28 cellular contexts compared by ENCODE assay signal in genomic region chr14:37991027-37991426, GRCh38.
"Had no signal": no experiment of that assay in that cellular context is flagged by ENCODE, and none has a peak within 500 bp of the region (broad histone marks: within the 10 kb centered on the region; RNA-seq: fewer than 3 reads in every experiment).

No MANE protein-coding gene starts in this region.

- H3K27ac ChIP-seq: coronary artery, esophagus squamous epithelium, neutrophil, pancreas, sigmoid colon, testis, tibial artery had no signal

- H3K4me1 Mint-ChIP-seq: memory B cell; mesothelial cell of epicardium; naive B cell; neural crest cell; stimulated activated effector memory CD8-positive, alpha-beta T cell treated with anti-CD3 and anti-CD28 coated beads, Interleukin-12 subunit alpha, Interleukin-12 subunit beta, amount 100 ng/mL, for 72 hours had no signal

- H3K27me3 ChIP-seq: esophagus squamous epithelium, neutrophil, pancreas, sigmoid colon, testis, tibial artery had no signal

- FAIRE-seq: endometrium, keratinocyte, pancreas had no signal

- H3K4me3 Mint-ChIP-seq: memory B cell; mesothelial cell of epicardium; naive B cell; natural killer cell treated with Interleukin-12 subunit alpha and Interleukin-12 subunit beta and Interleukin-15 and Interleukin-18, amount 100 ng/mL, for 72 hours; neural crest cell; stimulated activated effector memory CD8-positive, alpha-beta T cell treated with anti-CD3 and anti-CD28 coated beads, Interleukin-12 subunit alpha, Interleukin-12 subunit beta, amount 100 ng/mL, for 72 hours; type B pancreatic cell had no signal

- H3K9me3 Mint-ChIP-seq: memory B cell; mesothelial cell of epicardium; natural killer cell treated with Interleukin-12 subunit alpha and Interleukin-12 subunit beta and Interleukin-15 and Interleukin-18, amount 100 ng/mL, for 72 hours; neural crest cell; stimulated activated effector memory CD8-positive, alpha-beta T cell treated with anti-CD3 and anti-CD28 coated beads, Interleukin-12 subunit alpha, Interleukin-12 subunit beta, amount 100 ng/mL, for 72 hours had no signal

- H3K36me3 ChIP-seq: esophagus squamous epithelium, neutrophil, pancreas, sigmoid colon, tibial artery had no signal

- ATAC-seq: left ventricle myocardium superior; mucosa of descending colon; natural killer cell treated with Interleukin-12 subunit alpha and Interleukin-12 subunit beta and Interleukin-15 and Interleukin-18, amount 100 ng/mL, for 72 hours; pancreas; stimulated activated effector memory CD8-positive, alpha-beta T cell treated with anti-CD3 and anti-CD28 coated beads, Interleukin-12 subunit alpha, Interleukin-12 subunit beta, amount 100 ng/mL, for 72 hours; stimulated activated naive CD8-positive, alpha-beta T cell treated with anti-CD3 and anti-CD28 coated beads, Interleukin-15, Interleukin-2, amounts not matched to agents 100 U/mL and 50 U/mL, for 24 hours had no signal

- H3K27me3 Mint-ChIP-seq: memory B cell, naive B cell, type B pancreatic cell had no signal

- H3K4me3 ChIP-seq: coronary artery, esophagus squamous epithelium, lung, mucosa of descending colon, pancreas, sigmoid colon, testis, tibial artery had no signal

- H3K9me3 ChIP-seq: esophagus squamous epithelium, mucosa of descending colon, neutrophil, pancreas, sigmoid colon, testis, tibial artery had no signal

- DNase-seq: dermis blood vessel endothelial cell; effector memory CD4-positive, alpha-beta T cell; erythroblast; esophagus squamous epithelium; foreskin melanocyte; hypothalamus; left ventricle myocardium superior; mucosa of descending colon; naive B cell; pancreas; sigmoid colon; stimulated activated CD4-positive, alpha-beta T cell treated with anti-CD3 and anti-CD28 coated beads, Interleukin-2, amount 100 ng/mL, for 24 hours; stimulated activated CD4-positive, alpha-beta T cell treated with anti-CD3 and anti-CD28 coated beads, Interleukin-4, amount 100 ng/mL, for 24 hours; stimulated activated naive CD8-positive, alpha-beta T cell treated with anti-CD3 and anti-CD28 coated beads, Interleukin-15, Interleukin-2, amounts not matched to agents 100 U/mL and 50 U/mL, for 24 hours; substantia nigra; testis; tibial artery had no signal

- H3K4me1 ChIP-seq: esophagus squamous epithelium, pancreas, sigmoid colon, testis, tibial artery had no signal

- H3K36me3 Mint-ChIP-seq: memory B cell; mesothelial cell of epicardium; naive B cell; natural killer cell treated with Interleukin-12 subunit alpha and Interleukin-12 subunit beta and Interleukin-15 and Interleukin-18, amount 100 ng/mL, for 72 hours; stimulated activated effector memory CD8-positive, alpha-beta T cell treated with anti-CD3 and anti-CD28 coated beads, Interleukin-12 subunit alpha, Interleukin-12 subunit beta, amount 100 ng/mL, for 72 hours; type B pancreatic cell had no signal

- H3K27ac Mint-ChIP-seq: memory B cell; mesothelial cell of epicardium; naive B cell; natural killer cell treated with Interleukin-12 subunit alpha and Interleukin-12 subunit beta and Interleukin-15 and Interleukin-18, amount 100 ng/mL, for 72 hours; stimulated activated effector memory CD8-positive, alpha-beta T cell treated with anti-CD3 and anti-CD28 coated beads, Interleukin-12 subunit alpha, Interleukin-12 subunit beta, amount 100 ng/mL, for 72 hours; type B pancreatic cell had no signal
